Comparison of ENCODE assay signal across 1 cellular context in the genomic region with DNA sequence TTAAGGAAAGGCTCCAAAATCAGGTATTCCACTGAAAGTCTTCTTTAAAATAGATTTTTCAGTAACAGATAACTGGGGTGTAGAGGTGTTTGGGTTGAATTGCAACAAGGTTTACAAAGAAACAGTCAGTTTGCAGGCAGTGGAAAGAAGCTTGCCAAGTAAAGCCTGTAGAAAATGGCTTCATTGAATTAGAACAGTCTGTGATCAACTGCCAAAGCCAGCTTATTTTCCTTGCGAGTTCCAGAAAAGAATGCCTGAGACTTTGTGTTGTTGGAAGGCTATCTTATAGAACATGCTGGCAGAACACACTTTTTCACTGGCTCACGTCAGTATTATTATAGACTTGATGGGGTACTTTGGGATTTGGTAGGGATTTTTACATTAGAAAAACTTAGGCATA.
TF ChIP-seq lines count a peak whose summit lies in the region.

No MANE protein-coding gene starts in this region.

TF ChIP-seq in GM23338, 12 proteins besides CTCF, POLR2A, EP300 and RAD21 (continued from another document):
- TF ChIP-seq, protein P1, sequence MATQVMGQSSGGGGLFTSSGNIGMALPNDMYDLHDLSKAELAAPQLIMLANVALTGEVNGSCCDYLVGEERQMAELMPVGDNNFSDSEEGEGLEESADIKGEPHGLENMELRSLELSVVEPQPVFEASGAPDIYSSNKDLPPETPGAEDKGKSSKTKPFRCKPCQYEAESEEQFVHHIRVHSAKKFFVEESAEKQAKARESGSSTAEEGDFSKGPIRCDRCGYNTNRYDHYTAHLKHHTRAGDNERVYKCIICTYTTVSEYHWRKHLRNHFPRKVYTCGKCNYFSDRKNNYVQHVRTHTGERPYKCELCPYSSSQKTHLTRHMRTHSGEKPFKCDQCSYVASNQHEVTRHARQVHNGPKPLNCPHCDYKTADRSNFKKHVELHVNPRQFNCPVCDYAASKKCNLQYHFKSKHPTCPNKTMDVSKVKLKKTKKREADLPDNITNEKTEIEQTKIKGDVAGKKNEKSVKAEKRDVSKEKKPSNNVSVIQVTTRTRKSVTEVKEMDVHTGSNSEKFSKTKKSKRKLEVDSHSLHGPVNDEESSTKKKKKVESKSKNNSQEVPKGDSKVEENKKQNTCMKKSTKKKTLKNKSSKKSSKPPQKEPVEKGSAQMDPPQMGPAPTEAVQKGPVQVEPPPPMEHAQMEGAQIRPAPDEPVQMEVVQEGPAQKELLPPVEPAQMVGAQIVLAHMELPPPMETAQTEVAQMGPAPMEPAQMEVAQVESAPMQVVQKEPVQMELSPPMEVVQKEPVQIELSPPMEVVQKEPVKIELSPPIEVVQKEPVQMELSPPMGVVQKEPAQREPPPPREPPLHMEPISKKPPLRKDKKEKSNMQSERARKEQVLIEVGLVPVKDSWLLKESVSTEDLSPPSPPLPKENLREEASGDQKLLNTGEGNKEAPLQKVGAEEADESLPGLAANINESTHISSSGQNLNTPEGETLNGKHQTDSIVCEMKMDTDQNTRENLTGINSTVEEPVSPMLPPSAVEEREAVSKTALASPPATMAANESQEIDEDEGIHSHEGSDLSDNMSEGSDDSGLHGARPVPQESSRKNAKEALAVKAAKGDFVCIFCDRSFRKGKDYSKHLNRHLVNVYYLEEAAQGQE (IDR thresholded peaks at IDR 0.05; ENCODE audit: unreplicated experiment), result no peak
- no peak for TF ChIP-seq EZH2 (IDR thresholded peaks at IDR 0.05; ENCODE audit: low read depth, unreplicated experiment)
